In the genomic region with DNA sequence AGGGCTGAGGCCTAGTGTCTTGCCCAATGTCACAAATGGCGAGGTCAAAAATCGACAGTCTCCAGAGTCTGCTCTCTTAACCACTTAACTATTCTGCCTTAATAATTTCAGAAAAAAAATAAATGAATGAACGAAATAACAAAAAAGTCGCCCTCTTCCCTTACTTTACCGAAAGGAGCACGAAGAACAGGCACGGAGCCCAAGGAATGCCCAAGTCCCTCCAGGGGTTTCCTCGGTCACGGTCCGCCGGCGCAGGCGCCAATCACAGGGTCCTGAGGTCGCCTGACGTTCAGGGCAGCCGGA, we compare ENCODE assay signal across 8 cellular contexts. TPM values are rescaled to one million over a fixed set of nuclear protein-coding genes. Genes with fewer than 3 reads are reported as not detected.
DNase-seq lines count a peak whose midpoint lies in the region; ATAC-seq and TF ChIP-seq lines count a peak whose summit lies in the region.

No MANE protein-coding gene starts in this region.

- H3K4me3 Mint-ChIP-seq in CD8-positive, alpha-beta memory T cell: peak overlapping the region; percentile 94 to 100 (median 99)
- peak overlapping the region; percentile 100 for H3K4me3 Mint-ChIP-seq in activated B cell treated with CpG ODN at 0.5 μM for 24 hours

- intact Hi-C loops in activated B cell treated with CpG ODN at 0.5 μM for 24 hours (cut with micrococcal nuclease) (loop anchor here (1.0 kb wide), 6 partner anchors 20 to 729 kb away; a partner anchor contains a TSS), left ventricle myocardium inferior (cut with micrococcal nuclease) (no loop called here)

- H3K27ac Mint-ChIP-seq in CD8-positive, alpha-beta memory T cell: peak overlapping the region; percentile 95 to 100 (median 100)
- H3K27ac Mint-ChIP-seq in activated B cell treated with CpG ODN at 0.5 μM for 24 hours: peak overlapping the region; percentile 99

- POLR2A ChIA-PET in CD8-positive, alpha-beta memory T cell (lab: Charles Lee): interaction anchor here (1.2 to 1.8 kb wide), 4 partner anchors 13 to 35 kb away, joined by 3 to 7 read pairs (median 4); a partner anchor contains a TSS
- POLR2A ChIA-PET in activated B cell treated with CpG ODN at 0.5 μM for 24 hours (lab: Charles Lee): interaction anchor here (0.7 to 2.0 kb wide), 11 partner anchors 16 to 451 kb away, joined by 3 to 20 read pairs (median 5); a partner anchor contains a TSS

- peaks cover 58 to 74% (median 71%) of the 10 kb centered on the region in 3 donors for H3K4me1 Mint-ChIP-seq in CD8-positive, alpha-beta memory T cell
- H3K4me1 Mint-ChIP-seq in activated B cell treated with CpG ODN at 0.5 μM for 24 hours: peaks cover 46% of the 10 kb centered on the region

- no peaks in the 10 kb centered on the region for H3K27me3 ChIP-seq in CD8-positive, alpha-beta memory T cell (ENCODE audit: insufficient read depth, low read length, poor library complexity, severe bottlenecking)
- H3K27me3 ChIP-seq in left ventricle myocardium inferior (ENCODE audit: low read depth): no peaks in the 10 kb centered on the region
- no peaks in the 10 kb centered on the region for H3K27me3 ChIP-seq in skeletal muscle tissue (ENCODE audit: control insufficient read depth in 3 of 3, insufficient read depth in 3 of 3, low read length in 3 of 3)

- ATAC-seq in HG02798 (IDR thresholded peaks at IDR 0.05; ENCODE audit: poor library complexity, unreplicated experiment) (peak; percentile 65), activated B cell treated with CpG ODN at 0.5 μM for 24 hours (ENCODE audit: low read depth) (no peak)

- peak overlapping the region; percentile 100 for H3K4me3 ChIP-seq in CD8-positive, alpha-beta memory T cell (ENCODE audit: low read length)
- H3K4me3 ChIP-seq in left ventricle myocardium inferior: peak overlapping the region; percentile 86
- H3K4me3 ChIP-seq in skeletal muscle tissue (ENCODE audit: low read length in 3 of 3): peak overlapping the region; percentile 96 to 99 (median 98)

- TF ChIP-seq CTCF in activated B cell treated with CpG ODN at 0.5 μM for 24 hours (IDR thresholded peaks at IDR 0.05) (no peak), left ventricle myocardium inferior (IDR thresholded peaks at IDR 0.05; ENCODE audit: borderline replicate concordance) (no peak)

- H3K4me1 ChIP-seq in CD8-positive, alpha-beta memory T cell (ENCODE audit: insufficient read depth, low read length): peaks cover 40% of the 10 kb centered on the region
- H3K4me1 ChIP-seq in left ventricle myocardium inferior (peaks cover 57% of the 10 kb centered on the region), skeletal muscle tissue (ENCODE audit: control insufficient read depth in 3 of 3, insufficient read depth in 3 of 3, low read length in 3 of 3) (peaks cover 18 to 26% (median 19%) of the 10 kb centered on the region in 3 donors)

- peaks cover 11 to 69% (median 22%) of the 10 kb centered on the region in 3 donors for H3K36me3 Mint-ChIP-seq in CD8-positive, alpha-beta memory T cell
- H3K36me3 Mint-ChIP-seq in activated B cell treated with CpG ODN at 0.5 μM for 24 hours (ENCODE audit: low read depth): peaks cover 53% of the 10 kb centered on the region

- peak overlapping the region; percentile 93 to 97 (median 95) for H3K9ac ChIP-seq in skeletal muscle tissue (ENCODE audit: low read depth in 1 of 3, low read length in 3 of 3)

- CTCF ChIA-PET in CD8-positive, alpha-beta memory T cell (lab: Charles Lee): interaction anchor here (1.2 to 5.1 kb wide), 2 partner anchors 20 to 35 kb away, joined by 3 to 28 read pairs; no protein-coding TSS in a partner anchor
- CTCF ChIA-PET in activated B cell treated with CpG ODN at 0.5 μM for 24 hours (lab: Charles Lee): interaction anchor here (1.7 kb wide), 1 partner anchor 20 kb away, joined by 12 read pairs; no protein-coding TSS in a partner anchor

- no peak for DNase-seq in CD8-positive, alpha-beta memory T cell
- no peak for DNase-seq in activated B cell treated with CpG ODN at 0.5 μM for 24 hours
- DNase-seq in left ventricle myocardium inferior: no peak
- DNase-seq in HT-29 (ENCODE audit: low spot score): no peak
- no peak for DNase-seq in medulla oblongata (ENCODE audit: extremely low spot score)
- no peak for DNase-seq in NCI-H524 (lab: John Stamatoyannopoulos, UW)

- no peaks in the 10 kb centered on the region for H3K9me3 ChIP-seq in CD8-positive, alpha-beta memory T cell (ENCODE audit: low read length)
- H3K9me3 ChIP-seq in left ventricle myocardium inferior (replicated peaks) (no peaks in the 10 kb centered on the region), skeletal muscle tissue (ENCODE audit: control insufficient read depth in 3 of 3, low read length in 3 of 3) (no peaks in the 10 kb centered on the region)

- H3K27me3 Mint-ChIP-seq in CD8-positive, alpha-beta memory T cell: peaks cover 0 to 1% of the 10 kb centered on the region in 2 donors
- H3K27me3 Mint-ChIP-seq in activated B cell treated with CpG ODN at 0.5 μM for 24 hours: no peaks in the 10 kb centered on the region

- H3K36me3 ChIP-seq in CD8-positive, alpha-beta memory T cell (ENCODE audit: insufficient read depth, low read length): peaks cover 26% of the 10 kb centered on the region
- H3K36me3 ChIP-seq in left ventricle myocardium inferior: peaks cover 59% of the 10 kb centered on the region
- H3K36me3 ChIP-seq in skeletal muscle tissue (ENCODE audit: control insufficient read depth in 3 of 3, insufficient read depth in 3 of 3, low read length in 3 of 3): peaks cover 6 to 45% (median 33%) of the 10 kb centered on the region in 3 donors

- H3K27ac ChIP-seq in CD8-positive, alpha-beta memory T cell (ENCODE audit: low read depth, low read length): peak overlapping the region; percentile 93
- H3K27ac ChIP-seq in left ventricle myocardium inferior (replicated peaks): peak overlapping the region; percentile 91
- H3K27ac ChIP-seq in skeletal muscle tissue (ENCODE audit: low read depth, low read length): peak overlapping the region; percentile 96

- H3K9me3 Mint-ChIP-seq in CD8-positive, alpha-beta memory T cell: no peaks in the 10 kb centered on the region
- no peaks in the 10 kb centered on the region for H3K9me3 Mint-ChIP-seq in activated B cell treated with CpG ODN at 0.5 μM for 24 hours

RNA-seq across cellular contexts. Expression of a gene that starts 0.3 kb away (rescaled TPM):
- total RNA-seq in CD8-positive, alpha-beta memory T cell: 10 to 100 TPM; 31.1 to 33.6 TPM
- 24.6 TPM for polyA plus RNA-seq in CD8-positive, alpha-beta memory T cell
- total RNA-seq in activated B cell treated with CpG ODN at 0.5 μM for 24 hours (28.1 and 30.9 TPM in 2 replicates), left ventricle myocardium inferior (29.7 TPM), skeletal muscle tissue (16.7 TPM)
- total RNA-seq in HT-29 (2014; rRNA removed; shearing (Covaris generic)): 21.4 and 22.9 TPM in 2 replicates

RNA-seq across cellular contexts. Expression of a gene that starts 0.6 kb away (rescaled TPM):
- 10 to 100 TPM; 28.6 to 29.6 TPM for total RNA-seq in CD8-positive, alpha-beta memory T cell
- polyA plus RNA-seq in CD8-positive, alpha-beta memory T cell: 29.1 TPM
- total RNA-seq in activated B cell treated with CpG ODN at 0.5 μM for 24 hours (21.4 and 22.0 TPM in 2 replicates), left ventricle myocardium inferior (21.3 TPM), skeletal muscle tissue (20.9 TPM)
- 20.9 and 22.2 TPM in 2 replicates for total RNA-seq in HT-29 (2014; rRNA removed; shearing (Covaris generic))

RNA-seq across cellular contexts. Expression of a gene that starts 34.3 kb away (rescaled TPM):
- total RNA-seq in CD8-positive, alpha-beta memory T cell: 10 to 100 TPM; 67.3 to 70.5 TPM
- polyA plus RNA-seq in CD8-positive, alpha-beta memory T cell: 63.6 TPM
- 36.9 and 39.3 TPM in 2 replicates for total RNA-seq in activated B cell treated with CpG ODN at 0.5 μM for 24 hours
- total RNA-seq in left ventricle myocardium inferior: 16.6 TPM
- total RNA-seq in skeletal muscle tissue: 30.3 TPM
- total RNA-seq in HT-29 (2014; rRNA removed; shearing (Covaris generic)): 22.2 and 24.0 TPM in 2 replicates

RNA-seq across cellular contexts. Expression of a gene that starts 34.3 kb away (rescaled TPM):
- total RNA-seq in CD8-positive, alpha-beta memory T cell: under 1 TPM; 0.20 to 0.58 TPM
- polyA plus RNA-seq in CD8-positive, alpha-beta memory T cell: 0.62 TPM
- 0.69 and 0.71 TPM in 2 replicates for total RNA-seq in activated B cell treated with CpG ODN at 0.5 μM for 24 hours
- 6.8 TPM for total RNA-seq in left ventricle myocardium inferior
- 6.3 TPM for total RNA-seq in skeletal muscle tissue
- 0.99 and 3.7 TPM in 2 replicates for total RNA-seq in HT-29 (2014; rRNA removed; shearing (Covaris generic))
